ENCODE assay signal across 27 cellular contexts in genomic region chr4:138290803-138291202, GRCh38.
"Had no signal": no experiment of that assay in that cellular context is flagged by ENCODE, and none has a peak within 500 bp of the region (broad histone marks: within the 10 kb centered on the region; RNA-seq: fewer than 3 reads in every experiment).

No MANE protein-coding gene starts in this region.

- ATAC-seq: activated naive CD4-positive, alpha-beta T cell treated with anti-CD3 and anti-CD28 coated beads, Interleukin-2, amount 50 U/mL, for 72 hours; activated T-cell treated with anti-CD3 and anti-CD28 coated beads, Interleukin-2, amount 50 U/mL, for 72 hours; body of pancreas; gastrocnemius medialis; naive thymus-derived CD4-positive, alpha-beta T cell; sciatic nerve; stimulated activated naive CD8-positive, alpha-beta T cell treated with anti-CD3 and anti-CD28 coated beads, Interleukin-15, Interleukin-2, amounts not matched to agents 100 U/mL and 50 U/mL, for 24 hours had no signal

- DNase-seq: activated CD4-positive, alpha-beta T cell treated with anti-CD3 and anti-CD28 coated beads for 4 hours; activated CD4-positive, alpha-beta T cell treated with anti-CD3 and anti-CD28 coated beads, Interleukin-2, amount 50 U/mL, for 4 hours; activated naive CD4-positive, alpha-beta T cell; activated T-cell treated with anti-CD3 and anti-CD28 coated beads for 4 hours; activated T-cell treated with anti-CD3 and anti-CD28 coated beads, Interleukin-2, amount 50 U/mL, for 72 hours; body of pancreas; dermis blood vessel endothelial cell; effector CD4-positive, alpha-beta T cell; gastrocnemius medialis; glutamatergic neuron; islet precursor cell; left ventricle myocardium superior; midbrain; naive thymus-derived CD4-positive, alpha-beta T cell; ovary; retina; stimulated activated CD4-positive, alpha-beta T cell treated with anti-CD3 and anti-CD28 coated beads, Interleukin-12 subunit alpha, Interleukin-12 subunit beta, amount 100 ng/mL, for 4 hours; stimulated activated CD4-positive, alpha-beta T cell treated with anti-CD3 and anti-CD28 coated beads, Interleukin-4, amount 100 ng/mL, for 1 hour; stimulated activated naive CD8-positive, alpha-beta T cell treated with anti-CD3 and anti-CD28 coated beads, Interleukin-15, Interleukin-2, amounts not matched to agents 100 U/mL and 50 U/mL, for 24 hours; testis; transverse colon had no signal

- H3K27me3 ChIP-seq: body of pancreas, esophagus muscularis mucosa, gastrocnemius medialis, hepatocyte, ovary, testis, transverse colon had no signal

- H3K27ac ChIP-seq: body of pancreas, esophagus muscularis mucosa, gastrocnemius medialis, hepatocyte, ovary, skin epidermis, testis, transverse colon, VCaP had no signal

- H3K4me3 ChIP-seq: body of pancreas, esophagus muscularis mucosa, gastrocnemius medialis, hepatocyte, ovary, skin epidermis, testis, transverse colon had no signal

- H3K4me1 ChIP-seq: esophagus muscularis mucosa, gastrocnemius medialis, testis, transverse colon had no signal

- H3K9me3 ChIP-seq: body of pancreas, esophagus muscularis mucosa, gastrocnemius medialis, ovary, testis, transverse colon had no signal

- H3K36me3 ChIP-seq: esophagus muscularis mucosa, gastrocnemius medialis, ovary, transverse colon had no signal
